8 cellular contexts compared by ENCODE assay signal in genomic region chr12:56078931-56079728, GRCh38. TPM values are rescaled to one million over a fixed set of nuclear protein-coding genes. Genes with fewer than 3 reads are reported as not detected.
DNase-seq lines count a peak whose midpoint lies in the region; ATAC-seq, FAIRE-seq and TF ChIP-seq lines count a peak whose summit lies in the region.

No MANE protein-coding gene starts in this region.

- H3K9me3 Mint-ChIP-seq in naive thymus-derived CD8-positive, alpha-beta T cell = no peaks in the 10 kb centered on the region

- peak overlapping the region in 7 of 10 donors; percentile 2 to 64 (median 48) for H3K27ac Mint-ChIP-seq in naive thymus-derived CD8-positive, alpha-beta T cell

- peak overlapping the region; percentile 94 for H3K4me2 ChIP-seq in A549

- peaks cover 0 to 13% (median 11%) of the 10 kb centered on the region in 5 donors for H3K27me3 ChIP-seq in subcutaneous abdominal adipose tissue (ENCODE audit: control insufficient read depth in 5 of 5, insufficient read depth in 4 of 5, low read length in 5 of 5)

- TF ChIP-seq EP300 in A549 (IDR thresholded peaks at IDR 0.05) = no peak

- peak overlapping the region; percentile 73 for H3K4me3 ChIP-seq in A549
- peak overlapping the region; percentile 74 for H3K4me3 ChIP-seq in fibroblast of the aortic adventitia (ENCODE audit: low read depth, low read length)
- peak overlapping the region; percentile 68 to 77 (median 74) for H3K4me3 ChIP-seq in subcutaneous abdominal adipose tissue (ENCODE audit: low read depth in 1 of 5, low read length in 5 of 5)

- 2% methylated on average over 28 of the region's 50 CpGs for WGBS in A549 (ENCODE audit: missing lambda C conversion rate)

- POLR2A ChIA-PET in A549 (lab: Yijun Ruan, JAX) = interaction anchor here (0.6 to 2.7 kb wide), 5 partner anchors 23 to 38 kb away, joined by 3 to 33 read pairs (median 7); partner anchors contain the start of genes PA2G4, RPL41 and ZC3H10
- POLR2A ChIA-PET in naive thymus-derived CD8-positive, alpha-beta T cell (lab: Charles Lee) = interaction anchor here (1.0 to 6.0 kb wide), 5 partner anchors 23 to 249 kb away, joined by 3 to 100 read pairs (median 6); partner anchors contain the start of genes DNAJC14, PA2G4, RPL41 and ZC3H10

- H3K27ac ChIP-seq in A549 (peak overlapping the region; percentile 87 to 96), subcutaneous abdominal adipose tissue (ENCODE audit: low read depth, low read length) (peak overlapping the region; percentile 10)

- peak; percentile 92 to 95 for DNase-seq in A549 (ENCODE audit: low read depth in 1 of 2, low spot score in 1 of 2)
- DNase-seq in HTR-8/SVneo (ENCODE audit: insufficient read length, low spot score) = peak; percentile 81
- peak; percentile 93 for DNase-seq in RKO (ENCODE audit: low spot score)
- DNase-seq in activated gamma-delta T cell (lab: John Stamatoyannopoulos, UW) = peak; percentile 29
- peak; percentile 80 for DNase-seq in fibroblast of the aortic adventitia (ENCODE audit: low read depth)
- peak; percentile 30 to 74 (median 50) for DNase-seq in naive thymus-derived CD8-positive, alpha-beta T cell

- H3K9me3 ChIP-seq in A549 (no peaks in the 10 kb centered on the region), subcutaneous abdominal adipose tissue (ENCODE audit: control insufficient read depth in 5 of 5, low read length in 5 of 5) (no peaks in the 10 kb centered on the region)

- peak; percentile 75 for TF ChIP-seq POLR2A in A549 (IDR thresholded peaks at IDR 0.05; ENCODE audit: low read length)

- peak overlapping the region in 4 of 5 donors; percentile 55 to 76 (median 72) for H3K9ac ChIP-seq in subcutaneous abdominal adipose tissue (ENCODE audit: low read length in 5 of 5)

- CTCF ChIA-PET in A549 (lab: Yijun Ruan, JAX) = interaction anchor here (0.5 to 2.3 kb wide), 30 partner anchors 9 to 1849 kb away, joined by 3 to 20 read pairs (median 5); partner anchors contain the start of genes PA2G4 and ZC3H10

- H3K4me3 Mint-ChIP-seq in naive thymus-derived CD8-positive, alpha-beta T cell = peak overlapping the region; percentile 81 to 91 (median 86)

- no peaks in the 10 kb centered on the region for H3K36me3 Mint-ChIP-seq in naive thymus-derived CD8-positive, alpha-beta T cell

- H3K36me3 ChIP-seq in subcutaneous abdominal adipose tissue (ENCODE audit: control insufficient read depth in 5 of 5, insufficient read depth in 5 of 5, low read length in 5 of 5) = no peaks in the 10 kb centered on the region

- H3K4me1 ChIP-seq in A549 (peaks cover 30% of the 10 kb centered on the region), subcutaneous abdominal adipose tissue (ENCODE audit: control insufficient read depth in 5 of 5, insufficient read depth in 5 of 5, low read length in 5 of 5) (peaks cover 0 to 21% (median 16%) of the 10 kb centered on the region in 5 donors)

- no peak for FAIRE-seq in A549 (lab: Jason Lieb, UNC)
- FAIRE-seq in HTR-8/SVneo (lab: Jason Lieb, UNC) = no peak

- TF ChIP-seq CTCF in A549 (IDR thresholded peaks at IDR 0.05) (peak; percentile 63), fibroblast of the aortic adventitia (IDR thresholded peaks at IDR 0.05; ENCODE audit: insufficient read depth, low read length) (peak; percentile 87)

- ATAC-seq in A549 = peak; percentile 89 to 92
- peak; percentile 72 for ATAC-seq in GM18498 (IDR thresholded peaks at IDR 0.05; ENCODE audit: unreplicated experiment)
- peak; percentile 73 to 76 for ATAC-seq in naive thymus-derived CD8-positive, alpha-beta T cell

- peak; percentile 51 to 58 for TF ChIP-seq RAD21 in A549 (conservative IDR thresholded peaks at IDR 0.05 in 1 of 2, IDR thresholded peaks at IDR 0.05 in 1 of 2)

- peaks cover 0 to 6% (median 0%) of the 10 kb centered on the region in 5 donors for H3K27me3 Mint-ChIP-seq in naive thymus-derived CD8-positive, alpha-beta T cell

- H3K4me1 Mint-ChIP-seq in naive thymus-derived CD8-positive, alpha-beta T cell = peaks cover 0 to 14% (median 9%) of the 10 kb centered on the region in 4 donors

TF ChIP-seq in A549, 52 proteins besides CTCF, POLR2A, EP300 and RAD21 (continues in another document):
- TF ChIP-seq, protein P1, sequence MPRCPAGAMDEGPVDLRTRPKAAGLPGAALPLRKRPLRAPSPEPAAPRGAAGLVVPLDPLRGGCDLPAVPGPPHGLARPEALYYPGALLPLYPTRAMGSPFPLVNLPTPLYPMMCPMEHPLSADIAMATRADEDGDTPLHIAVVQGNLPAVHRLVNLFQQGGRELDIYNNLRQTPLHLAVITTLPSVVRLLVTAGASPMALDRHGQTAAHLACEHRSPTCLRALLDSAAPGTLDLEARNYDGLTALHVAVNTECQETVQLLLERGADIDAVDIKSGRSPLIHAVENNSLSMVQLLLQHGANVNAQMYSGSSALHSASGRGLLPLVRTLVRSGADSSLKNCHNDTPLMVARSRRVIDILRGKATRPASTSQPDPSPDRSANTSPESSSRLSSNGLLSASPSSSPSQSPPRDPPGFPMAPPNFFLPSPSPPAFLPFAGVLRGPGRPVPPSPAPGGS (IDR thresholded peaks at IDR 0.05) = peak; percentile 48; the same call in 1 of the 3 replicates
- no peak for TF ChIP-seq HOXB13 (CRISPR knock-in tag; IDR thresholded peaks at IDR 0.05; ENCODE audit: low read depth)
- TF ChIP-seq MAX (IDR thresholded peaks at IDR 0.05) = peak; percentile 69; the same call in 1 of the 2 replicates
- 0 out of 2 replicates have a peak, but pooled peaks have one; percentile 35 for TF ChIP-seq TFCP2L1 (CRISPR knock-in tag; IDR thresholded peaks at IDR 0.05)
- TF ChIP-seq SMC3 (IDR thresholded peaks at IDR 0.05) = peak; percentile 70

RNA-seq across cellular contexts. Expression of gene ERBB3, which starts 0.8 kb away (rescaled TPM):
- 17.0 and 24.9 TPM in 2 replicates for polyA plus RNA-seq in A549 (2011; rRNA removed)
- 3.0 and 3.5 TPM in 2 replicates for polyA plus RNA-seq in A549 (2012; cell fraction: cytosol; rRNA removed)
- 2.4 TPM in 2 replicates for polyA plus RNA-seq in A549 (2012; cell fraction: nucleus; rRNA removed)
- polyA plus RNA-seq in A549 (2017; fragmentation: RNase III; extraction: RNeasy Plus Mini Kit Qiagen cat#74134 plus additional on column Dnase treatment) = 1.8 to 2.2 TPM (median 1.8 TPM) in 3 replicates
- polyA minus RNA-seq in A549 (2011; rRNA and poly(A)+ RNA removed) = 18.4 and 42.8 TPM in 2 replicates
- total RNA-seq in fibroblast of the aortic adventitia (ENCODE audit: low replicate concordance) = 1.2 and 1.5 TPM in 2 replicates
- total RNA-seq in naive thymus-derived CD8-positive, alpha-beta T cell = 10 to 100 TPM; 22.7 to 26.0 TPM
- 1 to 10 TPM; 1.3 to 3.3 (median 1.7) TPM for polyA plus RNA-seq in naive thymus-derived CD8-positive, alpha-beta T cell

RNA-seq across cellular contexts. Expression of gene PA2G4, which starts 25.2 kb away (rescaled TPM):
- 452 and 717 TPM in 2 replicates for polyA plus RNA-seq in A549 (2011; rRNA removed)
- 327 and 400 TPM in 2 replicates for polyA plus RNA-seq in A549 (2012; cell fraction: cytosol; rRNA removed)
- polyA plus RNA-seq in A549 (2012; cell fraction: nucleus; rRNA removed) = 218 and 244 TPM in 2 replicates
- 405 to 477 TPM (median 415 TPM) in 3 replicates for polyA plus RNA-seq in A549 (2017; fragmentation: RNase III; extraction: RNeasy Plus Mini Kit Qiagen cat#74134 plus additional on column Dnase treatment)
- polyA minus RNA-seq in A549 (2011; rRNA and poly(A)+ RNA removed) = 145 TPM in 2 replicates
- total RNA-seq in fibroblast of the aortic adventitia (ENCODE audit: low replicate concordance) = 102 and 141 TPM in 2 replicates
- total RNA-seq in naive thymus-derived CD8-positive, alpha-beta T cell = 100 to 1,000 TPM; 132 to 135 TPM
- 100 to 1,000 TPM; 219 to 241 (median 241) TPM for polyA plus RNA-seq in naive thymus-derived CD8-positive, alpha-beta T cell

RNA-seq across cellular contexts. Expression of gene RPL41, which starts 37.3 kb away (rescaled TPM):
- polyA plus RNA-seq in A549 (2011; rRNA removed) (9,351 and 11,089 TPM in 2 replicates), A549 (2017; fragmentation: RNase III; extraction: RNeasy Plus Mini Kit Qiagen cat#74134 plus additional on column Dnase treatment) (8,804 to 9,815 TPM (median 8,860 TPM) in 3 replicates)
- 8,653 and 13,364 TPM in 2 replicates for polyA plus RNA-seq in A549 (2012; cell fraction: cytosol; rRNA removed)
- 1,885 and 3,723 TPM in 2 replicates for polyA plus RNA-seq in A549 (2012; cell fraction: nucleus; rRNA removed)
- polyA minus RNA-seq in A549 (2011; rRNA and poly(A)+ RNA removed) = 1,480 and 1,855 TPM in 2 replicates
- total RNA-seq in fibroblast of the aortic adventitia (ENCODE audit: low replicate concordance) = 2,772 and 12,570 TPM in 2 replicates
- 1,000 to 10,000 TPM; 5,098 to 5,261 TPM for total RNA-seq in naive thymus-derived CD8-positive, alpha-beta T cell
- over 10,000 TPM in 1 of 3 donors, 1,000 to 10,000 TPM in 2; 8,782 to 10,436 (median 9,902) TPM for polyA plus RNA-seq in naive thymus-derived CD8-positive, alpha-beta T cell

RNA-seq across cellular contexts. Expression of gene RPS26, which starts 37.4 kb away (rescaled TPM):
- polyA plus RNA-seq in A549 (2011; rRNA removed) = 513 and 524 TPM in 2 replicates
- 867 and 1,221 TPM in 2 replicates for polyA plus RNA-seq in A549 (2012; cell fraction: cytosol; rRNA removed)
- polyA plus RNA-seq in A549 (2012; cell fraction: nucleus; rRNA removed) = 710 and 1,109 TPM in 2 replicates
- polyA plus RNA-seq in A549 (2017; fragmentation: RNase III; extraction: RNeasy Plus Mini Kit Qiagen cat#74134 plus additional on column Dnase treatment) = 677 to 831 TPM (median 779 TPM) in 3 replicates
- 218 and 364 TPM in 2 replicates for polyA minus RNA-seq in A549 (2011; rRNA and poly(A)+ RNA removed)
- total RNA-seq in fibroblast of the aortic adventitia (ENCODE audit: low replicate concordance) = 321 and 893 TPM in 2 replicates
- 10 to 100 TPM; 56.1 to 58.4 TPM for total RNA-seq in naive thymus-derived CD8-positive, alpha-beta T cell
- 1,000 to 10,000 TPM in 1 of 3 donors, 100 to 1,000 TPM in 2; 743 to 1,060 (median 810) TPM for polyA plus RNA-seq in naive thymus-derived CD8-positive, alpha-beta T cell

RNA-seq across cellular contexts. Expression of gene ZC3H10, which starts 38.9 kb away (rescaled TPM):
- 2.1 and 2.7 TPM in 2 replicates for polyA plus RNA-seq in A549 (2011; rRNA removed)
- 1.0 and 1.1 TPM in 2 replicates for polyA plus RNA-seq in A549 (2012; cell fraction: cytosol; rRNA removed)
- polyA plus RNA-seq in A549 (2012; cell fraction: nucleus; rRNA removed) = 1.5 and 1.9 TPM in 2 replicates
- 2.3 to 3.2 TPM (median 2.7 TPM) in 3 replicates for polyA plus RNA-seq in A549 (2017; fragmentation: RNase III; extraction: RNeasy Plus Mini Kit Qiagen cat#74134 plus additional on column Dnase treatment)
- 11.1 TPM in 2 replicates for polyA minus RNA-seq in A549 (2011; rRNA and poly(A)+ RNA removed)
- 5.9 and 7.3 TPM in 2 replicates for total RNA-seq in fibroblast of the aortic adventitia (ENCODE audit: low replicate concordance)
- total RNA-seq in naive thymus-derived CD8-positive, alpha-beta T cell = 10 to 100 TPM; 15.1 to 15.9 TPM
- 1 to 10 TPM; 1.3 to 2.5 (median 1.8) TPM for polyA plus RNA-seq in naive thymus-derived CD8-positive, alpha-beta T cell

Comparison
In these comparisons a context has a peak if more than half of its experiments do, and no peak if none do; other contexts are left out.
1. Peak in every context shown above with its lines: DNase-seq, ATAC-seq, H3K4me3 ChIP-seq and H3K27ac ChIP-seq.
2. DNase-seq: peak in every context shown above with its lines; median percentile 94 in A549; 93 in RKO; 81 in HTR-8/SVneo; 80 in fibroblast of the aortic adventitia; 50 in naive thymus-derived CD8-positive, alpha-beta T cell; 29 in activated gamma-delta T cell.